ENCODE assay signal across 10 cellular contexts in genomic region chr2:17148298-17149228, GRCh38.
DNase-seq lines count a peak whose midpoint lies in the region; ATAC-seq and TF ChIP-seq lines count a peak whose summit lies in the region.
"Had no signal": no experiment of that assay in that cellular context is flagged by ENCODE, and none has a peak within 500 bp of the region (broad histone marks: within the 10 kb centered on the region; RNA-seq: fewer than 3 reads in every experiment).

No MANE protein-coding gene starts in this region.

- H2BK15ac ChIP-seq in H9 (ENCODE audit: low read depth, low read length) = no peak overlapping the region

- peaks cover 23 to 26% of the 10 kb centered on the region in 2 experiments for H3K4me1 Mint-ChIP-seq in H9
- no peaks in the 10 kb centered on the region for H3K4me1 Mint-ChIP-seq in naive thymus-derived CD8-positive, alpha-beta T cell

- no peak overlapping the region for H3K18ac ChIP-seq in H9 (ENCODE audit: insufficient read length, low read depth, low read length)

- no peaks in the 10 kb centered on the region for H3K4me1 ChIP-seq in BE2C
- peaks cover 2% of the 10 kb centered on the region; the same call in 1 of the 2 replicates for H3K4me1 ChIP-seq in H9 (ENCODE audit: insufficient read depth, low read length)
- H3K4me1 ChIP-seq in effector memory CD4-positive, alpha-beta T cell (ENCODE audit: control insufficient read depth, insufficient read depth, low read length, poor library complexity, severe bottlenecking) = no peaks in the 10 kb centered on the region
- H3K4me1 ChIP-seq: colonic mucosa had no signal

- H2AFZ ChIP-seq in H9 (ENCODE audit: low read length) = no peak overlapping the region

- no peaks in the 10 kb centered on the region for H3K27me3 Mint-ChIP-seq in H9 (ENCODE audit: low read depth)
- H3K27me3 Mint-ChIP-seq in naive thymus-derived CD8-positive, alpha-beta T cell = no peaks in the 10 kb centered on the region

- H3K4me3 Mint-ChIP-seq in H9 = no peak overlapping the region
- H3K4me3 Mint-ChIP-seq in naive thymus-derived CD8-positive, alpha-beta T cell = no peak overlapping the region

- H3K27me3 ChIP-seq in BE2C (no peaks in the 10 kb centered on the region), H9 (ENCODE audit: insufficient read depth, low read length) (no peaks in the 10 kb centered on the region)
- no peaks in the 10 kb centered on the region for H3K27me3 ChIP-seq in effector memory CD4-positive, alpha-beta T cell (replicated peaks; ENCODE audit: control insufficient read depth, insufficient read depth, low read length, poor library complexity, severe bottlenecking)
- H3K27me3 ChIP-seq: colonic mucosa had no signal

- WGBS in H9 (ENCODE audit: extremely low coverage, insufficient read length, low lambda C conversion rate) = no CpG with 5 or more reads among the region's 8 CpGs

- H3K14ac ChIP-seq in H9 (ENCODE audit: insufficient read depth, low read length) = no peak overlapping the region

- H4K91ac ChIP-seq in H9 (ENCODE audit: insufficient read length, low read depth, low read length) = no peak overlapping the region

- no peak overlapping the region for H4K5ac ChIP-seq in H9 (ENCODE audit: insufficient read length, low read depth, low read length)

- POLR2A ChIA-PET in naive thymus-derived CD8-positive, alpha-beta T cell (lab: Charles Lee) = no interaction called here

- H4K20me1 ChIP-seq in H9 (ENCODE audit: control insufficient read depth, insufficient read depth, insufficient read length) = no peaks in the 10 kb centered on the region

- no peak overlapping the region for H3K56ac ChIP-seq in H9 (ENCODE audit: insufficient read length, low read depth, low read length)

- peak overlapping the region in 1 of 3 experiments; percentile 14; a peak in 1 of 7 replicates for H3K27ac Mint-ChIP-seq in H9
- H3K27ac Mint-ChIP-seq in naive thymus-derived CD8-positive, alpha-beta T cell = no peak overlapping the region

- no peaks in the 10 kb centered on the region for H3K36me3 Mint-ChIP-seq in H9 (ENCODE audit: insufficient read depth in 1 of 3, low read depth in 3 of 3)
- no peaks in the 10 kb centered on the region for H3K36me3 Mint-ChIP-seq in naive thymus-derived CD8-positive, alpha-beta T cell

- H3K9me3 ChIP-seq in BE2C (no peaks in the 10 kb centered on the region), H9 (ENCODE audit: control insufficient read depth, low read depth, low read length) (no peaks in the 10 kb centered on the region)
- no peaks in the 10 kb centered on the region for H3K9me3 ChIP-seq in effector memory CD4-positive, alpha-beta T cell (ENCODE audit: control insufficient read depth, low read length)
- H3K9me3 ChIP-seq: colonic mucosa had no signal

- H2BK20ac ChIP-seq in H9 (ENCODE audit: low read depth, low read length, poor library complexity, severe bottlenecking) = no peak overlapping the region

- H2BK12ac ChIP-seq in H9 (ENCODE audit: insufficient read length, low read depth, low read length) = no peak overlapping the region

- no peak overlapping the region for H2BK5ac ChIP-seq in H9 (ENCODE audit: insufficient read length, low read length)

- H3K4ac ChIP-seq in H9 (ENCODE audit: low read depth, low read length) = no peak overlapping the region

- no peak overlapping the region for H3K4me2 ChIP-seq in H9 (ENCODE audit: insufficient read depth, insufficient read length, low read length)

- H3K23me2 ChIP-seq in H9 (ENCODE audit: insufficient read length, low read depth, low read length, poor library complexity, severe bottlenecking) = no peaks in the 10 kb centered on the region

- no peaks in the 10 kb centered on the region for H3K79me2 ChIP-seq in H9 (ENCODE audit: insufficient read depth, low read length)

- no peak overlapping the region for H2BK120ac ChIP-seq in H9 (ENCODE audit: low read depth, low read length, poor library complexity, severe bottlenecking)

- H3T11ph ChIP-seq in H9 (ENCODE audit: low read length) = no peak overlapping the region

- H3K9me3 Mint-ChIP-seq in H9 = no peaks in the 10 kb centered on the region
- peaks cover 0 to 18% (median 0%) of the 10 kb centered on the region in 9 donors for H3K9me3 Mint-ChIP-seq in naive thymus-derived CD8-positive, alpha-beta T cell

- no peak overlapping the region for H3K23ac ChIP-seq in H9 (ENCODE audit: insufficient read length, low read depth, low read length)

- H3K4me3 ChIP-seq in BE2C (ENCODE audit: low read depth, low read length) = no peak overlapping the region
- no peak overlapping the region for H3K4me3 ChIP-seq in effector memory CD4-positive, alpha-beta T cell (ENCODE audit: insufficient read depth, low read depth, low read length, poor library complexity, severe bottlenecking)
- H3K4me3 ChIP-seq: colonic mucosa had no signal

- H3K9ac ChIP-seq in H9 (ENCODE audit: extremely low read depth, insufficient read length, low read length) = no peak overlapping the region

- no peaks in the 10 kb centered on the region for H3K36me3 ChIP-seq in BE2C
- H3K36me3 ChIP-seq in effector memory CD4-positive, alpha-beta T cell (ENCODE audit: control insufficient read depth, insufficient read depth, low read length) = no peaks in the 10 kb centered on the region
- H3K36me3 ChIP-seq: colonic mucosa had no signal

- ATAC-seq in SK-N-SH treated with all-trans-retinoic acid at 6 μM for 48 hours = peak; percentile 50; the same call in 1 of the 3 replicates
- no peak for ATAC-seq in naive thymus-derived CD8-positive, alpha-beta T cell
- no peak for ATAC-seq in HG02973 (IDR thresholded peaks at IDR 0.05; ENCODE audit: unreplicated experiment)

- H2AK5ac ChIP-seq in H9 (ENCODE audit: insufficient read length, low read length) = no peak overlapping the region

- no peaks in the 10 kb centered on the region for H3K79me1 ChIP-seq in H9 (ENCODE audit: insufficient read depth, low read depth, low read length, poor library complexity, severe bottlenecking)

- no peak overlapping the region for H3K27ac ChIP-seq in H9 (ENCODE audit: insufficient read length, low read depth, low read length)
- no peak overlapping the region for H3K27ac ChIP-seq in effector memory CD4-positive, alpha-beta T cell (ENCODE audit: insufficient read depth, low read length, poor library complexity, severe bottlenecking)
- H3K27ac ChIP-seq: colonic mucosa had no signal

- no peak overlapping the region for H4K8ac ChIP-seq in H9 (replicated peaks; ENCODE audit: insufficient read length, low read depth, low read length)

- no peak for DNase-seq in BE2C
- peak; percentile 55 for DNase-seq in H9
- peak; percentile 36 for DNase-seq in iPS-NIHi11 (ENCODE audit: low spot score)
- no peak for DNase-seq in naive thymus-derived CD8-positive, alpha-beta T cell
- no peak for DNase-seq in stimulated activated CD4-positive, alpha-beta T cell treated with anti-CD3 and anti-CD28 coated beads, Interleukin-2, amount 100 ng/mL, for 24 hours
- DNase-seq in effector memory CD4-positive, alpha-beta T cell = no peak
- DNase-seq: colonic mucosa, NCI-H774 had no signal

- TF ChIP-seq CTCF in BE2C (IDR thresholded peaks at IDR 0.05; ENCODE audit: low read depth, low read length) (peak; percentile 23), H9 (conservative IDR thresholded peaks at IDR 0.05) (peak; percentile 68)

TF ChIP-seq in SK-N-SH treated with all-trans-retinoic acid at 6 μM for 48 hours, 23 proteins besides CTCF, POLR2A, EP300 and RAD21 (continues in another document):
- no peak for TF ChIP-seq GLIS3 (CRISPR knock-in tag; IDR thresholded peaks at IDR 0.05)
- no peak for TF ChIP-seq ZNF70 (CRISPR knock-in tag; IDR thresholded peaks at IDR 0.05)
- TF ChIP-seq POU6F1 (CRISPR knock-in tag; IDR thresholded peaks at IDR 0.05; ENCODE audit: borderline replicate concordance, low read depth) = no peak
- TF ChIP-seq BACH2 (CRISPR knock-in tag; IDR thresholded peaks at IDR 0.05; ENCODE audit: borderline replicate concordance) = no peak
- TF ChIP-seq CSDC2 (CRISPR knock-in tag; IDR thresholded peaks at IDR 0.05) = no peak
- no peak for TF ChIP-seq ZNF565 (CRISPR knock-in tag; conservative IDR thresholded peaks at IDR 0.05; ENCODE audit: low read depth)
- no peak for TF ChIP-seq ARNTL (CRISPR knock-in tag; IDR thresholded peaks at IDR 0.05; ENCODE audit: borderline replicate concordance, low read depth)
- no peak for TF ChIP-seq ZFP3 (CRISPR knock-in tag; IDR thresholded peaks at IDR 0.05)
- no peak for TF ChIP-seq CSRNP3 (CRISPR knock-in tag; IDR thresholded peaks at IDR 0.05)
- TF ChIP-seq ISL1 (CRISPR knock-in tag; IDR thresholded peaks at IDR 0.05) = no peak
- TF ChIP-seq ZC3H10 (CRISPR knock-in tag; IDR thresholded peaks at IDR 0.05) = no peak
- TF ChIP-seq ZNF8 (CRISPR knock-in tag; IDR thresholded peaks at IDR 0.05) = no peak
- TF ChIP-seq PPARA (CRISPR knock-in tag; IDR thresholded peaks at IDR 0.05; ENCODE audit: borderline replicate concordance) = no peak
- TF ChIP-seq ESRRG (CRISPR knock-in tag; IDR thresholded peaks at IDR 0.05) = no peak
- TF ChIP-seq TCF4 (CRISPR knock-in tag; IDR thresholded peaks at IDR 0.05; ENCODE audit: borderline replicate concordance) = no peak

Comparison
In these comparisons a context has a peak if more than half of its experiments do, and no peak if none do; other contexts are left out.
1. DNase-seq: peak in H9 (single experiment) and iPS-NIHi11 (single experiment); none in BE2C (single experiment), naive thymus-derived CD8-positive, alpha-beta T cell (0 of 10), stimulated activated CD4-positive, alpha-beta T cell treated with anti-CD3 and anti-CD28 coated beads, Interleukin-2, amount 100 ng/mL, for 24 hours (0 of 2) and effector memory CD4-positive, alpha-beta T cell (0 of 3).